24 cellular contexts compared by ENCODE assay signal in the genomic region with DNA sequence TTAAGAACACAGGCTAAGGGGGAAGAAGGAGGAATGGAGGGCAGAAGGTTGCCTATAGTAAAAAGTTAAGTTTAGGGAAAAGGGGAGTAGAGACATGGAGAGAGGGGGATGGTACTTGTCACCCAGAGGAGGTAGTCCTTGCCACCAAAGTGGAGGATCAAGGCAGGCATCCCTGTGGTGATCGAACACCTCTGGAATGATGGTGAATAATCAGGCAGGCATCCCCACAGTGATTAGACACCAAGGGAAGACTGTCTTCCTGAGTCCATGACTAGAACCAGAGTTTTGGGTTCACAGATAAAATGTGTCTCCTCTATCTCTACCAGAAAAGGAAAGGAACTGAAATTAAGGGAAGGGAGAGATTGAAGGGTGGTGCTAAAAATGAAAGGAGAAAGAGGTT.
"Had no signal": no experiment of that assay in that cellular context is flagged by ENCODE, and none has a peak within 500 bp of the region (broad histone marks: within the 10 kb centered on the region; RNA-seq: fewer than 3 reads in every experiment).

No MANE protein-coding gene starts in this region.

- H3K27ac ChIP-seq: cardiac muscle cell, hepatocyte, left lung, neural progenitor cell, upper lobe of right lung had no signal

- DNase-seq: activated CD4-positive, alpha-beta T cell treated with anti-CD3 and anti-CD28 coated beads for 4 hours; activated CD4-positive, alpha-beta T cell treated with anti-CD3 and anti-CD28 coated beads, Interleukin-2, amount 50 U/mL, for 48 hours; activated CD4-positive, CD25-positive, alpha-beta regulatory T cell; activated effector memory CD4-positive, alpha-beta T cell treated with anti-CD3 and anti-CD28 coated beads, Interleukin-2, amount 50 U/mL, for 16 hours; activated naive CD4-positive, alpha-beta T cell treated with anti-CD3 and anti-CD28 coated beads, Interleukin-2, amount 10 ng/mL, durations not matched to agents 7 days and 5 days; activated T-cell treated with anti-CD3 and anti-CD28 coated beads, Interleukin-2, amount 50 U/mL, for 72 hours; amygdala; cortex of kidney; erythroblast; foreskin melanocyte; glutamatergic neuron; immature natural killer cell; left lung; naive B cell; stimulated activated CD4-positive, alpha-beta T cell treated with anti-CD3 and anti-CD28 coated beads, Interleukin-4, amount 100 ng/mL, for 24 hours; stimulated activated naive CD8-positive, alpha-beta T cell treated with anti-CD3 and anti-CD28 coated beads, Interleukin-15, Interleukin-2, amounts not matched to agents 100 U/mL and 50 U/mL, for 24 hours; T1000; upper lobe of right lung had no signal

- H3K79me2 ChIP-seq: hepatocyte had no signal

- ATAC-seq: activated T-cell treated with anti-CD3 and anti-CD28 coated beads, Interleukin-2, amount 50 U/mL, for 72 hours; left lung; sciatic nerve; stimulated activated naive CD8-positive, alpha-beta T cell treated with anti-CD3 and anti-CD28 coated beads, Interleukin-15, Interleukin-2, amounts not matched to agents 100 U/mL and 50 U/mL, for 24 hours; upper lobe of right lung had no signal

- H3K4me3 ChIP-seq: cardiac muscle cell, hepatocyte, left lung, lung, neural progenitor cell, smooth muscle cell, upper lobe of right lung had no signal

- H3K9ac ChIP-seq: neural progenitor cell had no signal

- H2AFZ ChIP-seq: hepatocyte, neural progenitor cell had no signal

- H3K27me3 ChIP-seq: cardiac muscle cell, hepatocyte, left lung, neural progenitor cell, upper lobe of right lung had no signal

- H3K4me2 ChIP-seq: hepatocyte, neural progenitor cell, smooth muscle cell had no signal

- H3K4me1 ChIP-seq: left lung, neural progenitor cell, upper lobe of right lung had no signal

- H3K36me3 ChIP-seq: cardiac muscle cell, left lung, neural progenitor cell, upper lobe of right lung had no signal
